ENCODE assay signal across 19 cellular contexts in the genomic region with DNA sequence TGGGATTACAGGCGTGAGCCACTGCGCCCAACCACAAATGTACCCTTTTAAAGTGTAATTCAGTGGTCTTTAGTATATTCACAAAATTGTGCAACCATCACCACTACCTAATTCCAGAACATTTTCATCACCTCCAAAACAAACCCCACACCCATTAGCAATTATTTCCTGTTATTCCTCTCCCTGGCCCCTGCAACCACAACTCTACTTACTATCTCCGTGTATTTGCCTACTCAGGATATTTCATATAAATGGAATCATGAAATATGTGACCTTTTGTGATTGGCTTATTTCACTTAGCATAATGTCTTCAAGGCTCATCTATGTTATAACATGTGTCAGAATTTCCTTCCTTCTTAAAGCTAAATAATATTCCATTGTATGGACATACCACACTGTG. TPM values are rescaled to one million over a fixed set of nuclear protein-coding genes. Genes with fewer than 3 reads are reported as not detected.
DNase-seq lines count a peak whose midpoint lies in the region; ATAC-seq and TF ChIP-seq lines count a peak whose summit lies in the region.
"Had no signal": no experiment of that assay in that cellular context is flagged by ENCODE, and none has a peak within 500 bp of the region (broad histone marks: within the 10 kb centered on the region; RNA-seq: fewer than 3 reads in every experiment).

No MANE protein-coding gene starts in this region.

- intact Hi-C loops in IMR-90 (cut with micrococcal nuclease): no loop called here

- BruUV-seq in IMR-90 (replicated peaks; lab: Mats Ljungman, UMichigan): no TSS peak

- H3K36me3 ChIP-seq in IMR-90 (ENCODE audit: control insufficient read depth, insufficient read depth, low read length) (no peaks in the 10 kb centered on the region), neuronal stem cell (replicated peaks in 1 of 2; ENCODE audit: control insufficient read depth in 2 of 2, insufficient read depth in 2 of 2, low read length in 2 of 2) (no peaks in the 10 kb centered on the region)

- no peaks in the 10 kb centered on the region for H3K27me3 ChIP-seq in IMR-90 (ENCODE audit: control insufficient read depth, insufficient read depth, low read length)
- peaks cover 0 to 14% (median 0%) of the 10 kb centered on the region in 3 experiments for H3K27me3 ChIP-seq in neuronal stem cell (ENCODE audit: control insufficient read depth in 3 of 3, insufficient read depth in 3 of 3, low read depth in 1 of 3, low read length in 3 of 3)

- no peak overlapping the region for H3K4ac ChIP-seq in IMR-90 (ENCODE audit: low read depth, low read length)
- H3K4ac ChIP-seq in neuronal stem cell (ENCODE audit: low read length): no peak overlapping the region

- no peak overlapping the region for H2BK120ac ChIP-seq in IMR-90 (ENCODE audit: low read depth, low read length)
- H2BK120ac ChIP-seq in neuronal stem cell (ENCODE audit: low read depth, low read length): no peak overlapping the region

- POLR2A ChIA-PET in IMR-90 (lab: Charles Lee; ENCODE audit: unreplicated experiment): interaction anchor here (0.5 kb wide), 1 partner anchor 9 kb away, joined by 3 read pairs; no protein-coding TSS in a partner anchor

- H2AFZ ChIP-seq in IMR-90 (replicated peaks; ENCODE audit: low read length, poor library complexity) (no peak overlapping the region), neuronal stem cell (ENCODE audit: low read length) (no peak overlapping the region)
- H2AFZ ChIP-seq: GM23248 had no signal

- no peak overlapping the region for H4K8ac ChIP-seq in IMR-90 (ENCODE audit: low read depth in 2 of 2, low read length in 2 of 2)
- H4K8ac ChIP-seq in neuronal stem cell (ENCODE audit: low read depth, low read length): no peak overlapping the region

- H3K79me1 ChIP-seq in IMR-90 (ENCODE audit: low read depth in 1 of 2, low read length in 2 of 2) (no peaks in the 10 kb centered on the region), neuronal stem cell (ENCODE audit: low read depth, low read length) (no peaks in the 10 kb centered on the region)

- no peak for TF ChIP-seq POLR2A in IMR-90 (IDR thresholded peaks at IDR 0.05; ENCODE audit: low read depth, low read length)

- H2AK9ac ChIP-seq in IMR-90 (replicated peaks; ENCODE audit: low read depth, low read length, poor library complexity): no peak overlapping the region

- ATAC-seq in IMR-90 (ENCODE audit: low read depth) (no peak), GM18873 (IDR thresholded peaks at IDR 0.05; ENCODE audit: low FRiP score, unreplicated experiment) (no peak)
- ATAC-seq: CD8-positive, alpha-beta T cell had no signal

- no peak overlapping the region for H3K9ac ChIP-seq in IMR-90 (ENCODE audit: low read depth, low read length)
- H3K9ac ChIP-seq in neuronal stem cell (ENCODE audit: low read depth, low read length, poor library complexity): no peak overlapping the region
- H3K9ac ChIP-seq: GM23248 had no signal

- H2BK5ac ChIP-seq in IMR-90 (ENCODE audit: low read depth, low read length, poor library complexity, severe bottlenecking): no peak overlapping the region
- H2BK5ac ChIP-seq in neuronal stem cell (ENCODE audit: low read length): no peak overlapping the region

- in situ Hi-C loops in IMR-90 (cut with MboI; ENCODE audit: low sequenced_read_pairs): no loop called here

- no peak overlapping the region for H2BK20ac ChIP-seq in IMR-90 (ENCODE audit: low read depth, low read length)

- TF ChIP-seq RAD21 in IMR-90 (IDR thresholded peaks at IDR 0.05; ENCODE audit: low read length): no peak

- H2BK15ac ChIP-seq in IMR-90 (ENCODE audit: low read depth, low read length) (no peak overlapping the region), neuronal stem cell (ENCODE audit: low read length) (no peak overlapping the region)

- no peak overlapping the region for H2BK12ac ChIP-seq in neuronal stem cell (ENCODE audit: low read length)

- no peak overlapping the region for H4K91ac ChIP-seq in IMR-90 (ENCODE audit: insufficient read depth, low read depth, low read length)
- no peak overlapping the region for H4K91ac ChIP-seq in neuronal stem cell (ENCODE audit: low read depth, low read length, poor library complexity)

- H3K27ac ChIP-seq in IMR-90 (ENCODE audit: insufficient read depth, low read length) (no peak overlapping the region), neuronal stem cell (replicated peaks; ENCODE audit: low read length) (no peak overlapping the region)
- H3K27ac ChIP-seq: GM23248 had no signal

- H3K9me3 ChIP-seq in IMR-90 (ENCODE audit: control insufficient read depth, insufficient read depth, low read length): no peaks in the 10 kb centered on the region
- peaks cover 0 to 2% of the 10 kb centered on the region in 2 donors for H3K9me3 ChIP-seq in neuronal stem cell (replicated peaks in 1 of 2; ENCODE audit: control insufficient read depth in 2 of 2, insufficient read depth in 1 of 2, low read depth in 1 of 2, low read length in 2 of 2)
- H3K9me3 ChIP-seq: Caco-2 had no signal

- H3K56ac ChIP-seq in IMR-90 (ENCODE audit: extremely low read depth, insufficient read depth, low read length): no peak overlapping the region

- TF ChIP-seq CTCF in IMR-90 (conservative IDR thresholded peaks at IDR 0.05; ENCODE audit: low read depth, low read length) (no peak), choroid plexus epithelial cell (conservative IDR thresholded peaks at IDR 0.05; ENCODE audit: low read depth, low read length) (no peak)

- H3K4me2 ChIP-seq in IMR-90 (ENCODE audit: low read depth, low read length) (no peak overlapping the region), neuronal stem cell (ENCODE audit: insufficient read depth, low read length, poor library complexity, severe bottlenecking) (no peak overlapping the region)

- DNase-seq in IMR-90 (no peak), amniotic epithelial cell (ENCODE audit: low read depth) (peak; percentile 28), choroid plexus epithelial cell (ENCODE audit: low read depth) (peak; percentile 63), iris pigment epithelial cell (ENCODE audit: low read depth) (peak; percentile 68), hippocampal formation (lab: John Stamatoyannopoulos, UW) (no peak), SIG-M5 (lab: John Stamatoyannopoulos, UW) (no peak), neuronal stem cell (ENCODE audit: low spot score) (no peak)
- DNase-seq: 8988T; C1 segment of cervical spinal cord; Caco-2; CD8-positive, alpha-beta T cell; DMS153; DND-41; GM23248; H7 had no signal

- WGBS in IMR-90 (ENCODE audit: extremely low coverage in 2 of 2, insufficient read length in 1 of 2), 2 experiments: no CpG with 5 or more reads among the region's 3 CpGs
- WGBS in neuronal stem cell (ENCODE audit: extremely low coverage in 2 of 2, insufficient read length in 2 of 2, insufficient replicate concordance in 1 of 2), 2 donors: no CpG with 5 or more reads among the region's 3 CpGs

- H3K4me3 ChIP-seq in IMR-90 (ENCODE audit: insufficient read depth, low read depth, low read length): no peak overlapping the region
- H3K4me3 ChIP-seq in choroid plexus epithelial cell (ENCODE audit: low read depth, low read length): no peak overlapping the region
- H3K4me3 ChIP-seq in neuronal stem cell (ENCODE audit: low read length in 2 of 2): no peak overlapping the region
- H3K4me3 ChIP-seq: GM23248 had no signal

- H3K14ac ChIP-seq in IMR-90 (replicated peaks; ENCODE audit: low read depth, low read length) (no peak overlapping the region), neuronal stem cell (ENCODE audit: low read length) (no peak overlapping the region)

- H4K5ac ChIP-seq in IMR-90 (ENCODE audit: low read depth, low read length): no peak overlapping the region

- dilution Hi-C loops in IMR-90 (cut with HindIII; ENCODE audit: low sequenced_read_pairs, unreplicated experiment): no loop called here

- no peaks in the 10 kb centered on the region for H4K20me1 ChIP-seq in IMR-90 (ENCODE audit: insufficient read depth, low read length)

- H3K23ac ChIP-seq in IMR-90 (ENCODE audit: low read depth, low read length) (no peak overlapping the region), neuronal stem cell (ENCODE audit: low read depth, low read length, poor library complexity) (no peak overlapping the region)

- peaks cover 2% of the 10 kb centered on the region; the same call in 1 of the 2 replicates for H3K4me1 ChIP-seq in IMR-90 (ENCODE audit: control insufficient read depth, insufficient read depth, low read length)
- H3K4me1 ChIP-seq in neuronal stem cell (ENCODE audit: control insufficient read depth in 2 of 2, insufficient read depth in 1 of 2, low read depth in 1 of 2, low read length in 2 of 2): no peaks in the 10 kb centered on the region
- H3K4me1 ChIP-seq: Caco-2 had no signal

- no peaks in the 10 kb centered on the region for H3K9me1 ChIP-seq in IMR-90 (ENCODE audit: insufficient read depth, low read length)

- CTCF ChIA-PET in IMR-90 (lab: Yijun Ruan, JAX): interaction anchor here (3.2 kb wide), 1 partner anchor 11 kb away, joined by 15 read pairs; no protein-coding TSS in a partner anchor

- H2AK5ac ChIP-seq in IMR-90 (ENCODE audit: low read depth, low read length) (no peak overlapping the region), neuronal stem cell (ENCODE audit: low read depth, low read length) (no peak overlapping the region)

- H3K18ac ChIP-seq in IMR-90 (ENCODE audit: low read depth, low read length) (no peak overlapping the region), neuronal stem cell (ENCODE audit: low read length) (no peak overlapping the region)

RNA-seq across cellular contexts. Expression of a gene that starts 16.0 kb away (rescaled TPM):
- not detected in 2 replicates for total RNA-seq in IMR-90 (2012; rRNA removed)
- not detected in 2 replicates for polyA plus RNA-seq in IMR-90 (2012; rRNA removed)
- not detected in 2 replicates for polyA plus RNA-seq in IMR-90 (2012; cell fraction: cytosol; rRNA removed)
- polyA plus RNA-seq in IMR-90 (2012; cell fraction: nucleus; rRNA removed; ENCODE audit: low replicate concordance): not detected in 2 replicates
- polyA plus RNA-seq in neuronal stem cell (2013, experiment 1 of 2): not detected
- polyA plus RNA-seq in neuronal stem cell (2013, experiment 2 of 2): not detected
- total RNA-seq: A673; Caco-2; CD8-positive, alpha-beta T cell; GM23248; H1; H7 had no signal
- polyA plus RNA-seq: BJ, GM23248, H1 had no signal

RNA-seq across cellular contexts. Expression of a gene that starts 27.2 kb away (rescaled TPM):
- not detected in 2 replicates for total RNA-seq in IMR-90 (2012; rRNA removed)
- polyA plus RNA-seq in IMR-90 (2012; rRNA removed): not detected in 2 replicates
- polyA plus RNA-seq in IMR-90 (2012; cell fraction: cytosol; rRNA removed): not detected in 2 replicates
- 0.10 TPM in 1 of 2 replicates, not detected in the other for polyA plus RNA-seq in IMR-90 (2012; cell fraction: nucleus; rRNA removed; ENCODE audit: low replicate concordance)
- 0.39 TPM for polyA plus RNA-seq in neuronal stem cell (2013, experiment 1 of 2)
- polyA plus RNA-seq in neuronal stem cell (2013, experiment 2 of 2): 0.58 TPM
- total RNA-seq: A673; Caco-2; CD8-positive, alpha-beta T cell; GM23248 had no signal
- polyA plus RNA-seq: BJ, GM23248 had no signal

RNA-seq across cellular contexts. Expression of a gene that starts 30.8 kb away (rescaled TPM):
- 0.72 and 0.83 TPM in 2 replicates for total RNA-seq in IMR-90 (2012; rRNA removed)
- polyA plus RNA-seq in IMR-90 (2012; rRNA removed): 5.0 and 5.3 TPM in 2 replicates
- 6.5 and 8.2 TPM in 2 replicates for polyA plus RNA-seq in IMR-90 (2012; cell fraction: cytosol; rRNA removed)
- polyA plus RNA-seq in IMR-90 (2012; cell fraction: nucleus; rRNA removed; ENCODE audit: low replicate concordance): 2.1 and 3.4 TPM in 2 replicates
- polyA plus RNA-seq in neuronal stem cell (2013, experiment 1 of 2): 5.6 TPM
- 4.9 TPM for polyA plus RNA-seq in neuronal stem cell (2013, experiment 2 of 2)
- total RNA-seq: A673; CD8-positive, alpha-beta T cell; H7 had no signal

RNA-seq across cellular contexts. Expression of a gene that starts 38.2 kb away (rescaled TPM):
- total RNA-seq in IMR-90 (2012; rRNA removed): not detected in 2 replicates
- polyA plus RNA-seq in IMR-90 (2012; rRNA removed): not detected in 2 replicates
- polyA plus RNA-seq in IMR-90 (2012; cell fraction: cytosol; rRNA removed): not detected in 2 replicates
- 0.01 and 0.03 TPM in 2 replicates for polyA plus RNA-seq in IMR-90 (2012; cell fraction: nucleus; rRNA removed; ENCODE audit: low replicate concordance)
- polyA plus RNA-seq in neuronal stem cell (2013, experiment 1 of 2): 0.03 TPM
- 0.04 TPM for polyA plus RNA-seq in neuronal stem cell (2013, experiment 2 of 2)
- total RNA-seq: A673; Caco-2; CD8-positive, alpha-beta T cell; GM23248; H7 had no signal
- polyA plus RNA-seq: BJ, GM23248 had no signal

Comparison
In these comparisons a context has a peak if more than half of its experiments do, and no peak if none do; other contexts are left out.
1. DNase-seq: peak in amniotic epithelial cell (single experiment), choroid plexus epithelial cell (single experiment) and iris pigment epithelial cell (single experiment); none in IMR-90 (single experiment), hippocampal formation (0 of 2), SIG-M5 (single experiment) and neuronal stem cell (single experiment).